Comparison of ENCODE assay signal across 8 cellular contexts in the genomic region with DNA sequence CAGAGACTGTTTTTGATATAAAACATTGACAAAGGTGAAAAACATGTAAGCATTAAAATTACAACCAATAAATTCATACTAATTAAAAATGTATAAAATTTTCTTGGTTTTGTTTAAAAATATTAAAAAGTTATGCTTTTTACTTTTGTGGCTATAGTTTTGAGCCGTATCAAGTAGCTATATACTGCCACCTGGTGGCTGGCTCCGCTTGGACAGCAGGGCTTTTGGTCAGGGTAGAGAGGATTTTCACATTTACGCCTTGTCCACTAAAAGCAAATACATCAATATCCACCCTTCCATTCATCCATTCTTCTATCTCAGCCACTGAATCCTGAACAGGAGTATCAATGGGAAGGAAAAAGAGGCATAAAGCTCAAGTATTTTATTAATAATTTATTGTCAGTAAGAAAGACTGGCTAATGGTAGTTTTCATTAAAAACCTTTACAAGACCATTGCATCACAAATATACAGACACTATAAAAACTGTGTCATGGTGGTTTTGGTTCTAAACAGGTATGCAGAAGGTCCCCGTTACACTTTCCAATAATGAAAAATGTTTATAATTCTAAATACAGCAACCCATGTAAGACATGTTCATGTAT. TPM values are rescaled to one million over a fixed set of nuclear protein-coding genes. Genes with fewer than 3 reads are reported as not detected.
A peak's percentile ranks its signal among the peaks of the same experiment; 100 is the strongest.
DNase-seq lines count a peak whose midpoint lies in the region; ATAC-seq and TF ChIP-seq lines count a peak whose summit lies in the region.

No MANE protein-coding gene starts in this region.

- ATAC-seq in GM19452 (IDR thresholded peaks at IDR 0.05; ENCODE audit: unreplicated experiment) (peak; percentile 78), HG02763 (IDR thresholded peaks at IDR 0.05; ENCODE audit: unreplicated experiment) (no peak)

- H3K27me3 ChIP-seq in DOHH2 (ENCODE audit: control insufficient read depth, low read length) (no peaks in the 10 kb centered on the region), colonic mucosa (no peaks in the 10 kb centered on the region)

- intact Hi-C loops in colonic mucosa (cut with DNase I) (loop anchor here (2.0 to 5.0 kb wide), 2 partner anchors 115 to 291 kb away; no protein-coding TSS in a partner anchor), lower leg skin (cut with DNase I; ENCODE audit: low total_unique reads) (loop anchor here (5.0 kb wide), 1 partner anchor 290 kb away; no protein-coding TSS in a partner anchor)

- no peak overlapping the region for H3K4me2 ChIP-seq in DOHH2 (ENCODE audit: low read length)

- H3K36me3 ChIP-seq in DOHH2 (ENCODE audit: control insufficient read depth, low read length) (no peaks in the 10 kb centered on the region), colonic mucosa (peaks cover 5% of the 10 kb centered on the region)

- H3K79me2 ChIP-seq in DOHH2 (ENCODE audit: control insufficient read depth, low read length), result no peaks in the 10 kb centered on the region

- H3K27ac ChIP-seq in DOHH2 (ENCODE audit: low read depth, low read length) (no peak overlapping the region), colonic mucosa (no peak overlapping the region)

- H3F3A ChIP-seq in DOHH2 (ENCODE audit: control insufficient read depth, insufficient read depth), result no peaks in the 10 kb centered on the region

- no peaks in the 10 kb centered on the region for H3K9me2 ChIP-seq in DOHH2 (replicated peaks; ENCODE audit: control insufficient read depth, low read length)

- peak; percentile 63 for TF ChIP-seq CTCF in DOHH2 (IDR thresholded peaks at IDR 0.05; ENCODE audit: low read depth, low read length, poor library complexity, severe bottlenecking)
- TF ChIP-seq CTCF in colonic mucosa (IDR thresholded peaks at IDR 0.05), result peak; percentile 92
- no peak for TF ChIP-seq CTCF in lower leg skin (IDR thresholded peaks at IDR 0.05)

- H4K20me1 ChIP-seq in DOHH2 (ENCODE audit: control insufficient read depth, insufficient read depth, low read depth, low read length), result no peaks in the 10 kb centered on the region

- 28 to 40% methylated on average over 4 of the region's 4 CpGs for WGBS in lower leg skin, 2 donors

- H3K4me3 ChIP-seq in DOHH2 (ENCODE audit: low read length), result no peak overlapping the region
- H3K4me3 ChIP-seq in Jurkat, Clone E6-1 (ENCODE audit: low read length), result no peak overlapping the region
- H3K4me3 ChIP-seq in colonic mucosa, result no peak overlapping the region
- H3K4me3 ChIP-seq in lower leg skin (ENCODE audit: low read depth, poor library complexity, severe bottlenecking), result no peak overlapping the region

- no peak for TF ChIP-seq POLR2A in lower leg skin (IDR thresholded peaks at IDR 0.05)

- no peaks in the 10 kb centered on the region for H3K9me3 ChIP-seq in DOHH2 (ENCODE audit: control insufficient read depth, insufficient read depth, low read length)
- no peaks in the 10 kb centered on the region for H3K9me3 ChIP-seq in colonic mucosa

- DNase-seq in Jurkat, Clone E6-1 (ENCODE audit: low read depth, low spot score), result peak; percentile 41
- DNase-seq in activated CD4-positive, CD25-positive, alpha-beta regulatory T cell treated with anti-CD3 and anti-CD28 coated beads, Interleukin-2, amount 50 U/mL, for 72 hours, result peak; percentile 63
- peak; percentile 75 for DNase-seq in colonic mucosa
- DNase-seq in lower leg skin (ENCODE audit: low spot score in 2 of 2), result peak; percentile 41 to 90
- peak; percentile 32 for DNase-seq in stimulated activated CD8-positive, alpha-beta memory T cell treated with anti-CD3 and anti-CD28 coated beads, Interleukin-15, amount 100 ng/mL, for 1 hour (ENCODE audit: low read depth)

- H3K9ac ChIP-seq in colonic mucosa (ENCODE audit: low read depth in 2 of 2, low read length in 2 of 2), result no peak overlapping the region

- H3K4me1 ChIP-seq in DOHH2 (ENCODE audit: control insufficient read depth, low read length) (no peaks in the 10 kb centered on the region), colonic mucosa (no peaks in the 10 kb centered on the region)

RNA-seq across cellular contexts. Expression of a gene that starts 32.1 kb away (rescaled TPM):
- not detected for polyA plus RNA-seq in Jurkat, Clone E6-1 (2012; ENCODE audit: insufficient read depth, insufficient read length)
- total RNA-seq in colonic mucosa (1 to 10 TPM; 1.3 to 3.9 TPM), lower leg skin (not detected)

Comparison
In these comparisons a context has a peak if more than half of its experiments do, and no peak if none do; other contexts are left out.
1. CTCF ChIP-seq: peak in DOHH2 (single experiment) and colonic mucosa (single experiment); none in lower leg skin (0 of 3).
2. Peak in every context shown above with its lines, with median percentiles within 50 percentile points of each other: DNase-seq.